Comparison of ENCODE assay signal across 20 cellular contexts in genomic region chr22:20223421-20224245, GRCh38.
"Had no signal": no experiment of that assay in that cellular context is flagged by ENCODE, and none has a peak within 500 bp of the region (broad histone marks: within the 10 kb centered on the region; RNA-seq: fewer than 3 reads in every experiment).

No MANE protein-coding gene starts in this region.

- ATAC-seq: body of pancreas; foreskin keratinocyte; left cardiac atrium; lower lobe of right lung; naive thymus-derived CD8-positive, alpha-beta T cell; sciatic nerve; stimulated activated memory B cell treated with anti-CD40 and anti-IgM and Interleukin-4, amounts not matched to agents 10 μg/mL and 1 μg/mL and 100 μg/mL, for 72 hours had no signal

- H3K4me3 ChIP-seq: body of pancreas, dorsolateral prefrontal cortex, lower lobe of right lung, smooth muscle cell, testis, upper lobe of left lung had no signal

- H3K9ac ChIP-seq: parathyroid adenoma had no signal

- H2AFZ ChIP-seq: parathyroid adenoma had no signal

- H3K4me2 ChIP-seq: smooth muscle cell had no signal

- H3K4me1 ChIP-seq: foreskin keratinocyte, lower lobe of right lung, parathyroid adenoma, testis had no signal

- H3K9me3 ChIP-seq: body of pancreas, testis, upper lobe of left lung had no signal

- DNase-seq: activated CD4-positive, alpha-beta T cell treated with anti-CD3 and anti-CD28 coated beads for 1 hour; activated gamma-delta T cell; amniotic stem cell; body of pancreas; caudate nucleus; dorsolateral prefrontal cortex; foreskin keratinocyte; hippocampal formation; left cardiac atrium; lower lobe of right lung; naive thymus-derived CD8-positive, alpha-beta T cell; stimulated activated CD4-positive, alpha-beta T cell treated with anti-CD3 and anti-CD28 coated beads, Interleukin-4, amount 100 ng/mL, for 24 hours; T-helper 2 cell; testis; WERI-Rb-1 had no signal

- H3K27me3 ChIP-seq: body of pancreas, dorsolateral prefrontal cortex, testis, upper lobe of left lung had no signal

- H3K36me3 ChIP-seq: lower lobe of right lung, upper lobe of left lung, WERI-Rb-1 had no signal

- H3K27ac ChIP-seq: foreskin keratinocyte, lower lobe of right lung, parathyroid adenoma, testis, upper lobe of left lung, WERI-Rb-1 had no signal
